Comparison of ENCODE assay signal across 35 cellular contexts in genomic region chr13:92621985-92622384, GRCh38.
DNase-seq lines count a peak whose midpoint lies in the region; ATAC-seq, FAIRE-seq and TF ChIP-seq lines count a peak whose summit lies in the region.
"Had no signal": no experiment of that assay in that cellular context is flagged by ENCODE, and none has a peak within 500 bp of the region (broad histone marks: within the 10 kb centered on the region; RNA-seq: fewer than 3 reads in every experiment).

No MANE protein-coding gene starts in this region.

- no peak for TF ChIP-seq POLR2A in K562 (conservative IDR thresholded peaks at IDR 0.05)

- no peaks in the 10 kb centered on the region for H3K27me3 ChIP-seq in OCI-LY3 (ENCODE audit: low read depth, low read length)
- no peaks in the 10 kb centered on the region for H3K27me3 ChIP-seq in K562 (ENCODE audit: control insufficient read depth in 2 of 2, insufficient read depth in 2 of 2, low read length in 2 of 2)
- H3K27me3 ChIP-seq: BE2C; BLaER1; BLaER1 treated with 17β-estradiol and CSF1 and Interleukin-3, amounts not matched to agents 10 nM and 100 nM had no signal

- under 1% methylated on average over 5 of the region's 5 CpGs for WGBS in K562 (ENCODE audit: insufficient coverage, low coverage, missing lambda C conversion rate)

- in situ Hi-C loops in K562 (cut with MboI), result no loop called here

- POLR2A ChIA-PET in WTC11 (lab: Charles Lee), result no interaction called here
- POLR2A ChIA-PET in K562 (lab: Yijun Ruan, JAX), result interaction anchor here (0.8 to 1.5 kb wide), 4 partner anchors 13 to 51 kb away, joined by 3 to 5 read pairs (median 4); no protein-coding TSS in a partner anchor

- peak; percentile 56; the same call in 1 of the 2 replicates for ATAC-seq in WTC11
- no peak for ATAC-seq in K562
- ATAC-seq: A549; CD8-positive, alpha-beta T cell had no signal

- H3K4me2 ChIP-seq in OCI-LY3 (ENCODE audit: low read length), result no peak overlapping the region
- no peak overlapping the region for H3K4me2 ChIP-seq in K562 (ENCODE audit: insufficient read depth, low read length)
- H3K4me2 ChIP-seq: A549; BLaER1; BLaER1 treated with 17β-estradiol and CSF1 and Interleukin-3, amounts not matched to agents 10 nM and 100 nM had no signal

- H3K4me3 ChIP-seq in OCI-LY3 (ENCODE audit: low read length) (no peak overlapping the region), K562 (no peak overlapping the region)
- H3K4me3 ChIP-seq: A549; BLaER1; BLaER1 treated with 17β-estradiol and CSF1 and Interleukin-3, amounts not matched to agents 10 nM and 100 nM had no signal

- H3K27ac Mint-ChIP-seq in WTC11, result no peak overlapping the region
- H3K27ac Mint-ChIP-seq in type B pancreatic cell, result no peak overlapping the region
- H3K27ac Mint-ChIP-seq: B cell; CD4-positive, alpha-beta memory T cell; CD4-positive, alpha-beta T cell; CD4-positive, CD25-positive, alpha-beta regulatory T cell; CD8-positive, alpha-beta memory T cell; CD8-positive, alpha-beta T cell had no signal

- H3K36me3 ChIP-seq in OCI-LY3 (replicated peaks; ENCODE audit: low read depth, low read length), result no peaks in the 10 kb centered on the region
- H3K36me3 ChIP-seq in K562 (ENCODE audit: control insufficient read depth, insufficient read depth, low read length), result no peaks in the 10 kb centered on the region
- H3K36me3 ChIP-seq: BE2C; BLaER1; BLaER1 treated with 17β-estradiol and CSF1 and Interleukin-3, amounts not matched to agents 10 nM and 100 nM had no signal

- H3K4me1 ChIP-seq in OCI-LY3 (ENCODE audit: low read length) (no peaks in the 10 kb centered on the region), K562 (replicated peaks in 1 of 2; ENCODE audit: control insufficient read depth in 2 of 2, insufficient read depth in 2 of 2, low read length in 2 of 2) (no peaks in the 10 kb centered on the region)
- H3K4me1 ChIP-seq: A549; BE2C; BLaER1; BLaER1 treated with 17β-estradiol and CSF1 and Interleukin-3, amounts not matched to agents 10 nM and 100 nM; Caco-2 had no signal

- no peaks in the 10 kb centered on the region for H3K9me3 Mint-ChIP-seq in WTC11
- no peaks in the 10 kb centered on the region for H3K9me3 Mint-ChIP-seq in type B pancreatic cell

- no peak for TF ChIP-seq RAD21 in K562 (CRISPR knock-in tag; conservative IDR thresholded peaks at IDR 0.05 in 1 of 2, IDR thresholded peaks at IDR 0.05 in 1 of 2)

- TF ChIP-seq CTCF in OCI-LY3 (IDR thresholded peaks at IDR 0.05; ENCODE audit: low read depth, low read length) (no peak), WTC11 (IDR thresholded peaks at IDR 0.05) (no peak), K562 (IDR thresholded peaks at IDR 0.05 in 2 of 3, conservative IDR thresholded peaks at IDR 0.05 in 1 of 3; ENCODE audit: insufficient read depth in 2 of 3, low read depth in 1 of 3, low read length in 3 of 3) (no peak), type B pancreatic cell (conservative IDR thresholded peaks at IDR 0.05) (no peak)

- H3K4me3 Mint-ChIP-seq in WTC11, result no peak overlapping the region
- no peak overlapping the region for H3K4me3 Mint-ChIP-seq in type B pancreatic cell
- H3K4me3 Mint-ChIP-seq: B cell; CD14-positive monocyte; CD4-positive, alpha-beta memory T cell; CD4-positive, alpha-beta T cell; CD4-positive, CD25-positive, alpha-beta regulatory T cell; CD8-positive, alpha-beta memory T cell; CD8-positive, alpha-beta T cell had no signal

- no peaks in the 10 kb centered on the region for H3K36me3 Mint-ChIP-seq in WTC11
- no peaks in the 10 kb centered on the region for H3K36me3 Mint-ChIP-seq in type B pancreatic cell
- H3K36me3 Mint-ChIP-seq: CD14-positive monocyte; CD4-positive, alpha-beta memory T cell; CD4-positive, CD25-positive, alpha-beta regulatory T cell; CD8-positive, alpha-beta memory T cell; CD8-positive, alpha-beta T cell had no signal

- FAIRE-seq in K562 (lab: Jason Lieb, UNC), result no peak
- FAIRE-seq: A204.1, A549, D721Med had no signal

- H3K4me1 Mint-ChIP-seq in WTC11 (peaks cover 7% of the 10 kb centered on the region), type B pancreatic cell (ENCODE audit: unreplicated experiment) (no peaks in the 10 kb centered on the region)
- H3K4me1 Mint-ChIP-seq: B cell; CD14-positive monocyte; CD4-positive, alpha-beta memory T cell; CD4-positive, CD25-positive, alpha-beta regulatory T cell; CD8-positive, alpha-beta memory T cell had no signal

- CTCF ChIA-PET in WTC11 (lab: Charles Lee), result interaction anchor here (0.5 kb wide), 1 partner anchor 190 kb away, joined by 4 read pairs; no protein-coding TSS in a partner anchor
- CTCF ChIA-PET in K562 (lab: Yijun Ruan, JAX; ENCODE audit: low intra/inter-chr PET ratio), result no interaction called here

- H3K27ac ChIP-seq in OCI-LY3 (ENCODE audit: low read length), result no peak overlapping the region
- no peak overlapping the region for H3K27ac ChIP-seq in K562 (ENCODE audit: extremely low read depth, low read depth, low read length)
- H3K27ac ChIP-seq: 22Rv1; A549; BLaER1; BLaER1 treated with 17β-estradiol and CSF1 and Interleukin-3, amounts not matched to agents 10 nM and 100 nM; C4-2B had no signal

- no peaks in the 10 kb centered on the region for H3K79me2 ChIP-seq in OCI-LY3 (ENCODE audit: low read length)
- no peaks in the 10 kb centered on the region for H3K79me2 ChIP-seq in K562 (ENCODE audit: control insufficient read depth, insufficient read depth, low read length)

- H3K9ac ChIP-seq in OCI-LY3 (ENCODE audit: low read length) (no peak overlapping the region), K562 (ENCODE audit: insufficient read depth in 1 of 2, low read depth in 2 of 2, low read length in 2 of 2) (no peak overlapping the region)
- H3K9ac ChIP-seq: BLaER1; BLaER1 treated with 17β-estradiol and CSF1 and Interleukin-3, amounts not matched to agents 10 nM and 100 nM had no signal

- H2AFZ ChIP-seq in OCI-LY3 (ENCODE audit: low read depth, low read length) (peak overlapping the region; percentile 52; the same call in 1 of the 2 replicates), K562 (ENCODE audit: low read depth, low read length) (no peak overlapping the region)

- DNase-seq in WTC11 (ENCODE audit: low spot score), result no peak
- DNase-seq in K562 (ENCODE audit: extremely low read depth in 1 of 4, low spot score in 3 of 4), result no peak
- DNase-seq in mucosa of gallbladder (ENCODE audit: low spot score), result no peak
- DNase-seq in DMS153 treated with DMSO at 0.1 percent for 48 hours (lab: John Stamatoyannopoulos, UW; ENCODE audit: unreplicated experiment), result no peak
- DNase-seq in type B pancreatic cell (ENCODE audit: extremely low spot score, unreplicated experiment), result no peak
- DNase-seq: 8988T; ACHN; AML-193; BE2C; C1 segment of cervical spinal cord; Caco-2; Calu3; CD4-positive, alpha-beta memory T cell; CD4-positive, alpha-beta T cell; CD4-positive, CD25-positive, alpha-beta regulatory T cell; CD8-positive, alpha-beta memory T cell; CD8-positive, alpha-beta T cell; COR-L47; DMS 273 treated with DMSO at 0.1 percent for 48 hours; DMS153; DMS53; DMS79; DMS79 treated with DMSO at 0.1 percent for 48 hours; DND-41; EL had no signal

- no peaks in the 10 kb centered on the region for H3K9me3 ChIP-seq in OCI-LY3 (ENCODE audit: insufficient read depth, low read length)
- 0 out of 2 replicates have a peak, but pooled peaks cover 2% of the 10 kb centered on the region for H3K9me3 ChIP-seq in K562 (replicated peaks; ENCODE audit: control insufficient read depth, insufficient read depth, low read depth, low read length)
- H3K9me3 ChIP-seq: A549; BE2C; BLaER1; BLaER1 treated with 17β-estradiol and CSF1 and Interleukin-3, amounts not matched to agents 10 nM and 100 nM; Caco-2 had no signal

- H4K20me1 ChIP-seq in OCI-LY3 (ENCODE audit: insufficient read depth, low read length), result no peaks in the 10 kb centered on the region
- no peaks in the 10 kb centered on the region for H4K20me1 ChIP-seq in K562 (replicated peaks; ENCODE audit: control insufficient read depth, insufficient read depth, low read length)
- H4K20me1 ChIP-seq: BLaER1; BLaER1 treated with 17β-estradiol and CSF1 and Interleukin-3, amounts not matched to agents 10 nM and 100 nM had no signal

- H3K27me3 Mint-ChIP-seq in WTC11 (ENCODE audit: low read depth), result no peaks in the 10 kb centered on the region
- H3K27me3 Mint-ChIP-seq in type B pancreatic cell, result no peaks in the 10 kb centered on the region
- H3K27me3 Mint-ChIP-seq: B cell; CD4-positive, alpha-beta memory T cell; CD4-positive, alpha-beta T cell; CD4-positive, CD25-positive, alpha-beta regulatory T cell; CD8-positive, alpha-beta memory T cell had no signal

- intact Hi-C loops in K562 (cut with micrococcal nuclease), result no loop called here

- H3K9me1 ChIP-seq in K562 (ENCODE audit: control insufficient read depth, insufficient read depth, low read length), result no peaks in the 10 kb centered on the region

- no TSS peak for BruUV-seq in K562 (replicated peaks; lab: Mats Ljungman, UMichigan)

- no peak for TF ChIP-seq EP300 in K562 (IDR thresholded peaks at IDR 0.05; ENCODE audit: low read length)

TF ChIP-seq in WTC11, 78 proteins besides CTCF, POLR2A, EP300 and RAD21 (continues in another document):
- TF ChIP-seq, protein P1, sequence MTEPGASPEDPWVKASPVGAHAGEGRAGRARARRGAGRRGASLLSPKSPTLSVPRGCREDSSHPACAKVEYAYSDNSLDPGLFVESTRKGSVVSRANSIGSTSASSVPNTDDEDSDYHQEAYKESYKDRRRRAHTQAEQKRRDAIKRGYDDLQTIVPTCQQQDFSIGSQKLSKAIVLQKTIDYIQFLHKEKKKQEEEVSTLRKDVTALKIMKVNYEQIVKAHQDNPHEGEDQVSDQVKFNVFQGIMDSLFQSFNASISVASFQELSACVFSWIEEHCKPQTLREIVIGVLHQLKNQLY (CRISPR knock-in tag; IDR thresholded peaks at IDR 0.05), result no peak
- no peak for TF ChIP-seq ZNF121 (CRISPR knock-in tag; IDR thresholded peaks at IDR 0.05)
- TF ChIP-seq TEAD4 (CRISPR knock-in tag; IDR thresholded peaks at IDR 0.05), result no peak
- no peak for TF ChIP-seq ESRRA (CRISPR knock-in tag; IDR thresholded peaks at IDR 0.05; ENCODE audit: borderline replicate concordance)

TF ChIP-seq in K562, 482 proteins besides CTCF, POLR2A, EP300 and RAD21 (continues in another document):
- TF ChIP-seq ZBED1 (IDR thresholded peaks at IDR 0.05) (no peak), FIP1L1 (IDR thresholded peaks at IDR 0.05; ENCODE audit: low read depth, low read length, poor library complexity, severe bottlenecking) (no peak), NELFE (IDR thresholded peaks at IDR 0.05; ENCODE audit: insufficient read depth, insufficient read length) (no peak), NBN (IDR thresholded peaks at IDR 0.05; ENCODE audit: low read depth) (no peak)
